ENCODE assay signal across 22 cellular contexts in the genomic region with DNA sequence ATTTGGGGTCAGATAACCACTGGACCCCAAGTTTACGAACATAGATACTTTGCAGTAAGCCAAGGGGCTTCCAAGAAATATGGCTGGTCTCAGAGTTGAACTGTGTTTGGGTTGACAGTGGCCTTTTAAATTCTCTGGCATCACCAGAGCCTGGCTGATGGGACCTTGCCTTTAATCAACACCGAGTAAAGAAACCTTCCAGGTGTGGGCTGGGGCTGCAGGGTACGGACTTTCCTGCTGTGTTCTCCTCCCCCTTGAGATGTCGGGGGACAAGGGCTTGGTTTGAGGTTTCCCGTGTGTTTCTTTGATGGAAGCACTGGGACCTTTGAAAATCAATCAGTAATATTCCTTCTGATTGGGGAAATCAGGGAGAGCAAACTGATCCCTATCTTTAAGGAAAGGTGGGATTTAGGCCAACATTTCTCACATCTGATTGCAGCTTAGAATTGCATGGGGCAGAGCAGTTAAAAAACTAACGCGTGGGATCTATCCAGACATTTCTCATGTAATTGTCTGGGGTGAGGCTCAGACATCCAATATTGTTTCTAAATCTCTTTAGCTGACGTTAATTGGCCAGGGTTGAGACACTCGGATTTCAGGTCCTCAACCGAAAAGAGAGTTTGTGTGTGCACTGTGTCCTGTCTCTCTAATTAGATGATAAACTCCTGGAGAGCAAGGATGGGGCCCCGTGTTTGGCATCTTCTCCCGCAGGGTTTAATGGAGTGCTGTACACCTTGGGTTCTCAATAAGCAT.
DNase-seq lines count a peak whose midpoint lies in the region; ATAC-seq, FAIRE-seq and TF ChIP-seq lines count a peak whose summit lies in the region.
"Had no signal": no experiment of that assay in that cellular context is flagged by ENCODE, and none has a peak within 500 bp of the region (broad histone marks: within the 10 kb centered on the region; RNA-seq: fewer than 3 reads in every experiment).

No MANE protein-coding gene starts in this region.

- no peak overlapping the region for H3K4ac ChIP-seq in neuronal stem cell (ENCODE audit: low read length)

- H3K36me3 ChIP-seq in neuronal stem cell (replicated peaks in 1 of 2; ENCODE audit: control insufficient read depth in 2 of 2, insufficient read depth in 2 of 2, low read length in 2 of 2) (no peaks in the 10 kb centered on the region), uterus (no peaks in the 10 kb centered on the region), Peyer's patch (no peaks in the 10 kb centered on the region)
- H3K36me3 ChIP-seq: BE2C had no signal

- H2AFZ ChIP-seq in neuronal stem cell (ENCODE audit: low read length): no peak overlapping the region

- 75% methylated on average over 12 of the region's 12 CpGs for WGBS in right cardiac atrium
- WGBS in neuronal stem cell (ENCODE audit: extremely low coverage in 2 of 2, insufficient read length in 2 of 2, insufficient replicate concordance in 1 of 2), 2 donors: no CpG with 5 or more reads among the region's 12 CpGs

- no peak overlapping the region for H3K23ac ChIP-seq in neuronal stem cell (ENCODE audit: low read depth, low read length, poor library complexity)

- H4K91ac ChIP-seq in neuronal stem cell (ENCODE audit: low read depth, low read length, poor library complexity): no peak overlapping the region

- no peak overlapping the region for H2BK12ac ChIP-seq in neuronal stem cell (ENCODE audit: low read length)

- TF ChIP-seq CTCF in uterus (IDR thresholded peaks at IDR 0.05) (no peak), Peyer's patch (IDR thresholded peaks at IDR 0.05) (no peak)

- H3K27me3 ChIP-seq in right cardiac atrium (ENCODE audit: control insufficient read depth, insufficient read depth) (no peaks in the 10 kb centered on the region), neuronal stem cell (ENCODE audit: control insufficient read depth in 3 of 3, insufficient read depth in 3 of 3, low read depth in 1 of 3, low read length in 3 of 3) (peaks cover 0 to 6% (median 0%) of the 10 kb centered on the region in 3 experiments), uterus (no peaks in the 10 kb centered on the region), Peyer's patch (no peaks in the 10 kb centered on the region)

- no peak overlapping the region for H3K9ac ChIP-seq in neuronal stem cell (ENCODE audit: low read depth, low read length, poor library complexity)

- TF ChIP-seq POLR2A in uterus (IDR thresholded peaks at IDR 0.05) (no peak), Peyer's patch (IDR thresholded peaks at IDR 0.05) (no peak)

- ATAC-seq in Right ventricle myocardium superior (ENCODE audit: poor library complexity): peak; percentile 24
- no peak for ATAC-seq in right cardiac atrium
- ATAC-seq: Panc1 had no signal

- H2BK120ac ChIP-seq in neuronal stem cell (ENCODE audit: low read depth, low read length): no peak overlapping the region

- H2AK5ac ChIP-seq in neuronal stem cell (ENCODE audit: low read depth, low read length): no peak overlapping the region

- H3K18ac ChIP-seq in neuronal stem cell (ENCODE audit: low read length): peak overlapping the region; percentile 73

- intact Hi-C loops in Right ventricle myocardium superior (cut with DNase I): loop anchor here (10.0 kb wide), 2 partner anchors 146 to 234 kb away; no protein-coding TSS in a partner anchor
- intact Hi-C loops in right cardiac atrium (cut with DNase I): loop anchor here in 2 of 4 donors (10.0 kb wide), 3 partner anchors 146 to 826 kb away; no protein-coding TSS in a partner anchor
- intact Hi-C loops in uterus (cut with DNase I; ENCODE audit: low total_unique reads): loop anchor here (10.0 kb wide), 2 partner anchors 234 to 236 kb away; partner anchors contain the start of gene TENT2

- no peak overlapping the region for H2BK15ac ChIP-seq in neuronal stem cell (ENCODE audit: low read length)

- no peak overlapping the region for H3K4me2 ChIP-seq in neuronal stem cell (ENCODE audit: insufficient read depth, low read length, poor library complexity, severe bottlenecking)

- H3K4me1 ChIP-seq in right cardiac atrium (ENCODE audit: control insufficient read depth, insufficient read depth, low read length) (no peaks in the 10 kb centered on the region), neuronal stem cell (ENCODE audit: control insufficient read depth in 2 of 2, insufficient read depth in 1 of 2, low read depth in 1 of 2, low read length in 2 of 2) (peaks cover 0 to 15% of the 10 kb centered on the region in 2 donors), uterus (no peaks in the 10 kb centered on the region), Peyer's patch (no peaks in the 10 kb centered on the region)
- H3K4me1 ChIP-seq: BE2C had no signal

- H3K4me3 ChIP-seq in right cardiac atrium (ENCODE audit: low read length): no peak overlapping the region
- H3K4me3 ChIP-seq in neuronal stem cell (ENCODE audit: low read length in 2 of 2): no peak overlapping the region
- H3K4me3 ChIP-seq in uterus: no peak overlapping the region
- no peak overlapping the region for H3K4me3 ChIP-seq in Peyer's patch

- H3K27ac ChIP-seq in right cardiac atrium (ENCODE audit: low read length) (no peak overlapping the region), neuronal stem cell (replicated peaks; ENCODE audit: low read length) (peak overlapping the region; percentile 33), uterus (peak overlapping the region; percentile 57 to 73), Peyer's patch (no peak overlapping the region)
- H3K27ac ChIP-seq: HL-60 had no signal

- no peak overlapping the region for H4K8ac ChIP-seq in neuronal stem cell (ENCODE audit: low read depth, low read length)

- FAIRE-seq in GM19239 (lab: Jason Lieb, UNC): no peak
- FAIRE-seq: A204.1, H54 had no signal

- H3K9me3 ChIP-seq in right cardiac atrium (ENCODE audit: control insufficient read depth, low read length): no peaks in the 10 kb centered on the region
- no peaks in the 10 kb centered on the region for H3K9me3 ChIP-seq in neuronal stem cell (replicated peaks in 1 of 2; ENCODE audit: control insufficient read depth in 2 of 2, insufficient read depth in 1 of 2, low read depth in 1 of 2, low read length in 2 of 2)
- H3K9me3 ChIP-seq in uterus: no peaks in the 10 kb centered on the region
- no peaks in the 10 kb centered on the region for H3K9me3 ChIP-seq in Peyer's patch
- H3K9me3 ChIP-seq: BE2C had no signal

- H2BK5ac ChIP-seq in neuronal stem cell (ENCODE audit: low read length): no peak overlapping the region

- no peak overlapping the region for H3K14ac ChIP-seq in neuronal stem cell (ENCODE audit: low read length)

- no peak for DNase-seq in Right ventricle myocardium superior
- DNase-seq in right cardiac atrium: no peak
- DNase-seq in SK-N-DZ (ENCODE audit: low spot score): peak; percentile 52
- DNase-seq in neuronal stem cell (ENCODE audit: low spot score): no peak
- DNase-seq in uterus: peak in 1 of 2 donors; percentile 41
- no peak for DNase-seq in Peyer's patch
- no peak for DNase-seq in GM19239 (ENCODE audit: insufficient read length, low spot score)
- no peak for DNase-seq in NCI-H2227 (lab: John Stamatoyannopoulos, UW; ENCODE audit: unreplicated experiment)
- DNase-seq: BE2C; CD4-positive, CD25-positive, alpha-beta regulatory T cell; COR-L47; DMS 273 treated with DMSO at 0.1 percent for 48 hours; DND-41; MM.1S; NCI-H1105; NCI-H1694; NCI-H2081 treated with DMSO at 0.1 percent for 48 hours; NCI-H226 had no signal

- no peaks in the 10 kb centered on the region for H3K79me1 ChIP-seq in neuronal stem cell (ENCODE audit: low read depth, low read length)

Comparison
In these comparisons a context has a peak if more than half of its experiments do, and no peak if none do; other contexts are left out.
1. H3K27ac ChIP-seq: peak in neuronal stem cell (single experiment) and uterus (2 of 2); none in right cardiac atrium (single experiment) and Peyer's patch (0 of 4).